17 cellular contexts compared by ENCODE assay signal in genomic region chr7:29255839-29256782, GRCh38.
DNase-seq lines count a peak whose midpoint lies in the region; ATAC-seq, FAIRE-seq and TF ChIP-seq lines count a peak whose summit lies in the region.
"Had no signal": no experiment of that assay in that cellular context is flagged by ENCODE, and none has a peak within 500 bp of the region (broad histone marks: within the 10 kb centered on the region; RNA-seq: fewer than 3 reads in every experiment).

No MANE protein-coding gene starts in this region.

- TF ChIP-seq EP300 in K562 (IDR thresholded peaks at IDR 0.05; ENCODE audit: low read length), result no peak

- no peaks in the 10 kb centered on the region for H3K4me1 Mint-ChIP-seq in T-helper 2 cell treated with Interferon-gamma antibody and Interleukin-4, amounts not matched to agents 5 μg/mL and 100 μg/mL, for 36 hours (ENCODE audit: low read depth)
- peaks cover 5% of the 10 kb centered on the region for H3K4me1 Mint-ChIP-seq in WTC11
- H3K4me1 Mint-ChIP-seq: stimulated activated memory B cell treated with anti-CD40 and anti-IgM and Interleukin-4, amounts not matched to agents 10 μg/mL and 1 μg/mL and 100 μg/mL, for 72 hours had no signal

- H3K4me2 ChIP-seq in K562 (ENCODE audit: insufficient read depth, low read length), result no peak overlapping the region
- H3K4me2 ChIP-seq: KMS-11 had no signal

- DNase-seq in A172 (ENCODE audit: low spot score) (peak; percentile 77), HS-5 (ENCODE audit: low read depth) (peak; percentile 13), K562 (ENCODE audit: extremely low read depth in 1 of 4, low spot score in 3 of 4) (no peak), kidney tubule cell (ENCODE audit: low spot score) (peak; percentile 23), WTC11 (ENCODE audit: low spot score) (no peak), posterior cingulate gyrus (no peak), kidney (no peak)
- no peak for DNase-seq in T-helper 2 cell treated with Interferon-gamma antibody and Interleukin-4, amounts not matched to agents 5 μg/mL and 100 μg/mL, for 36 hours (ENCODE audit: low spot score)
- DNase-seq: activated CD4-positive, CD25-positive, alpha-beta regulatory T cell; activated T-cell treated with anti-CD3 and anti-CD28 coated beads, Interleukin-2, amount 50 U/mL, for 72 hours; AML-193; GDM1; NCI-H446; SHP77 had no signal

- H3K36me3 ChIP-seq in K562 (ENCODE audit: control insufficient read depth, insufficient read depth, low read length), result no peaks in the 10 kb centered on the region
- H3K36me3 ChIP-seq in kidney (ENCODE audit: control insufficient read depth in 1 of 2, insufficient read depth in 2 of 2, low read length in 2 of 2), result no peaks in the 10 kb centered on the region
- H3K36me3 ChIP-seq: neutrophil had no signal

- no peak for ATAC-seq in K562
- no peak for ATAC-seq in WTC11
- ATAC-seq: activated T-cell treated with anti-CD3 and anti-CD28 coated beads, Interleukin-2, amount 50 U/mL, for 72 hours had no signal

- H3K4me3 Mint-ChIP-seq in T-helper 2 cell treated with Interferon-gamma antibody and Interleukin-4, amounts not matched to agents 5 μg/mL and 100 μg/mL, for 36 hours, result no peak overlapping the region
- H3K4me3 Mint-ChIP-seq in WTC11, result no peak overlapping the region
- H3K4me3 Mint-ChIP-seq: activated T-cell treated with anti-CD3 and anti-CD28 coated beads, Interleukin-2, amount 50 U/mL, for 72 hours; stimulated activated memory B cell treated with anti-CD40 and anti-IgM and Interleukin-4, amounts not matched to agents 10 μg/mL and 1 μg/mL and 100 μg/mL, for 72 hours had no signal

- H3K4me3 ChIP-seq in K562 (no peak overlapping the region), kidney (ENCODE audit: low read length in 2 of 2) (no peak overlapping the region)

- TF ChIP-seq RAD21 in K562 (CRISPR knock-in tag; conservative IDR thresholded peaks at IDR 0.05 in 1 of 2, IDR thresholded peaks at IDR 0.05 in 1 of 2), result no peak

- H4K20me1 ChIP-seq in K562 (replicated peaks; ENCODE audit: control insufficient read depth, insufficient read depth, low read length), result no peaks in the 10 kb centered on the region

- H3K27ac Mint-ChIP-seq in T-helper 2 cell treated with Interferon-gamma antibody and Interleukin-4, amounts not matched to agents 5 μg/mL and 100 μg/mL, for 36 hours, result no peak overlapping the region
- no peak overlapping the region for H3K27ac Mint-ChIP-seq in WTC11
- H3K27ac Mint-ChIP-seq: activated T-cell treated with anti-CD3 and anti-CD28 coated beads, Interleukin-2, amount 50 U/mL, for 72 hours; stimulated activated memory B cell treated with anti-CD40 and anti-IgM and Interleukin-4, amounts not matched to agents 10 μg/mL and 1 μg/mL and 100 μg/mL, for 72 hours had no signal

- TF ChIP-seq CTCF in K562 (IDR thresholded peaks at IDR 0.05 in 2 of 3, conservative IDR thresholded peaks at IDR 0.05 in 1 of 3; ENCODE audit: insufficient read depth in 2 of 3, low read depth in 1 of 3, low read length in 3 of 3) (no peak), WTC11 (IDR thresholded peaks at IDR 0.05) (no peak), kidney (IDR thresholded peaks at IDR 0.05; ENCODE audit: borderline replicate concordance, extremely low read depth, insufficient read depth) (no peak)

- intact Hi-C loops in K562 (cut with micrococcal nuclease), result no loop called here
- intact Hi-C loops in posterior cingulate gyrus (cut with DNase I), result loop anchor here (2.0 kb wide), 1 partner anchor 75 kb away; no protein-coding TSS in a partner anchor
- intact Hi-C loops in kidney (cut with DNase I), result no loop called here

- peaks cover 22% of the 10 kb centered on the region for H3K27me3 Mint-ChIP-seq in T-helper 2 cell treated with Interferon-gamma antibody and Interleukin-4, amounts not matched to agents 5 μg/mL and 100 μg/mL, for 36 hours (ENCODE audit: low read depth)
- no peaks in the 10 kb centered on the region for H3K27me3 Mint-ChIP-seq in WTC11 (ENCODE audit: low read depth)

- TF ChIP-seq POLR2A in K562 (conservative IDR thresholded peaks at IDR 0.05), result no peak

- no peaks in the 10 kb centered on the region for H3K79me2 ChIP-seq in K562 (ENCODE audit: control insufficient read depth, insufficient read depth, low read length)

- H3K4me1 ChIP-seq in K562 (replicated peaks in 1 of 2; ENCODE audit: control insufficient read depth in 2 of 2, insufficient read depth in 2 of 2, low read length in 2 of 2), result no peaks in the 10 kb centered on the region
- H3K4me1 ChIP-seq in kidney (ENCODE audit: control insufficient read depth in 1 of 2, insufficient read depth in 1 of 2, low read depth in 1 of 2, low read length in 2 of 2), result peaks cover 2 to 8% of the 10 kb centered on the region in 2 donors

- no peaks in the 10 kb centered on the region for H3K9me1 ChIP-seq in K562 (ENCODE audit: control insufficient read depth, insufficient read depth, low read length)

- H3K9ac ChIP-seq in K562 (ENCODE audit: insufficient read depth in 1 of 2, low read depth in 2 of 2, low read length in 2 of 2) (no peak overlapping the region), kidney (ENCODE audit: low read length in 2 of 2) (no peak overlapping the region)
- H3K9ac ChIP-seq: KMS-11 had no signal

- CTCF ChIA-PET in K562 (lab: Yijun Ruan, JAX; ENCODE audit: low intra/inter-chr PET ratio), result no interaction called here
- CTCF ChIA-PET in WTC11 (lab: Charles Lee), result interaction anchor here (0.7 to 1.8 kb wide), 2 partner anchors 66 kb away, joined by 3 to 5 read pairs; no protein-coding TSS in a partner anchor

- no peak overlapping the region for H2AFZ ChIP-seq in K562 (ENCODE audit: low read depth, low read length)

- no peaks in the 10 kb centered on the region for H3K9me3 Mint-ChIP-seq in T-helper 2 cell treated with Interferon-gamma antibody and Interleukin-4, amounts not matched to agents 5 μg/mL and 100 μg/mL, for 36 hours
- H3K9me3 Mint-ChIP-seq in WTC11, result peaks cover 2% of the 10 kb centered on the region; the same call in 1 of the 2 replicates
- H3K9me3 Mint-ChIP-seq: activated T-cell treated with anti-CD3 and anti-CD28 coated beads, Interleukin-2, amount 50 U/mL, for 72 hours; stimulated activated memory B cell treated with anti-CD40 and anti-IgM and Interleukin-4, amounts not matched to agents 10 μg/mL and 1 μg/mL and 100 μg/mL, for 72 hours had no signal

- FAIRE-seq in K562 (lab: Jason Lieb, UNC) (no peak), kidney (lab: Jason Lieb, UNC) (no peak)

- no peaks in the 10 kb centered on the region for H3K36me3 Mint-ChIP-seq in T-helper 2 cell treated with Interferon-gamma antibody and Interleukin-4, amounts not matched to agents 5 μg/mL and 100 μg/mL, for 36 hours (ENCODE audit: low read depth)
- H3K36me3 Mint-ChIP-seq in WTC11, result no peaks in the 10 kb centered on the region
- H3K36me3 Mint-ChIP-seq: stimulated activated memory B cell treated with anti-CD40 and anti-IgM and Interleukin-4, amounts not matched to agents 10 μg/mL and 1 μg/mL and 100 μg/mL, for 72 hours had no signal

- H3K9me3 ChIP-seq in K562 (replicated peaks; ENCODE audit: control insufficient read depth, insufficient read depth, low read depth, low read length), result no peaks in the 10 kb centered on the region
- no peaks in the 10 kb centered on the region for H3K9me3 ChIP-seq in kidney (ENCODE audit: control insufficient read depth in 1 of 2, low read length in 2 of 2)
- H3K9me3 ChIP-seq: neutrophil had no signal

- H3K27ac ChIP-seq in K562 (ENCODE audit: extremely low read depth, low read depth, low read length), result no peak overlapping the region
- no peak overlapping the region for H3K27ac ChIP-seq in kidney (ENCODE audit: low read depth in 2 of 2, low read length in 2 of 2)
- H3K27ac ChIP-seq: KMS-11, neutrophil had no signal

- no peaks in the 10 kb centered on the region for H3K27me3 ChIP-seq in K562 (ENCODE audit: control insufficient read depth in 2 of 2, insufficient read depth in 2 of 2, low read length in 2 of 2)
- H3K27me3 ChIP-seq: neutrophil had no signal

- in situ Hi-C loops in K562 (cut with MboI), result no loop called here

- 2% methylated on average over 6 of the region's 6 CpGs for WGBS in K562 (ENCODE audit: insufficient coverage, low coverage, missing lambda C conversion rate)

- no TSS peak for BruUV-seq in K562 (replicated peaks; lab: Mats Ljungman, UMichigan)

- POLR2A ChIA-PET in K562 (lab: Yijun Ruan, JAX) (no interaction called here), WTC11 (lab: Charles Lee) (no interaction called here)

TF ChIP-seq in K562, 482 proteins besides CTCF, POLR2A, EP300 and RAD21 (continues in another document):
- peak; percentile 65 for TF ChIP-seq FOSL1 (tag; conservative IDR thresholded peaks at IDR 0.05)
- TF ChIP-seq NCOA4 (IDR thresholded peaks at IDR 0.05; ENCODE audit: partially characterized antibody), result no peak
- no peak for TF ChIP-seq FUS (optimal IDR thresholded peaks at IDR 0.05; ENCODE audit: low read depth, low read length)
- TF ChIP-seq JUND (IDR thresholded peaks at IDR 0.05; ENCODE audit: borderline replicate concordance, low read depth, low read length), result peak; percentile 36; the same call in 1 of the 2 replicates
- no peak for TF ChIP-seq JUND (tag; IDR thresholded peaks at IDR 0.05; ENCODE audit: borderline replicate concordance, low read depth, low read length)
- TF ChIP-seq HIVEP1 (CRISPR knock-in tag; IDR thresholded peaks at IDR 0.05), result no peak

Comparison
In these comparisons a context has a peak if more than half of its experiments do, and no peak if none do; other contexts are left out.
1. DNase-seq: peak in A172 (single experiment), HS-5 (single experiment) and kidney tubule cell (single experiment); none in K562 (0 of 4), T-helper 2 cell treated with Interferon-gamma antibody and Interleukin-4, amounts not matched to agents 5 μg/mL and 100 μg/mL, for 36 hours (single experiment), WTC11 (single experiment), posterior cingulate gyrus (0 of 10) and kidney (single experiment).